Comparison of ENCODE assay signal across 18 cellular contexts in genomic region chr10:11547111-11547625, GRCh38.
DNase-seq lines count a peak whose midpoint lies in the region; FAIRE-seq and TF ChIP-seq lines count a peak whose summit lies in the region.
"Had no signal": no experiment of that assay in that cellular context is flagged by ENCODE, and none has a peak within 500 bp of the region (broad histone marks: within the 10 kb centered on the region; RNA-seq: fewer than 3 reads in every experiment).

No MANE protein-coding gene starts in this region.

- no peak overlapping the region for H2BK120ac ChIP-seq in mesenchymal stem cell (ENCODE audit: low read depth, low read length)

- peaks cover 16% of the 10 kb centered on the region for H3K79me1 ChIP-seq in mesenchymal stem cell (replicated peaks; ENCODE audit: low read length, poor library complexity, severe bottlenecking)

- no peak overlapping the region for H3K9ac ChIP-seq in mesenchymal stem cell (ENCODE audit: low read length)
- H3K9ac ChIP-seq: SK-N-SH had no signal

- no peak overlapping the region for H2BK5ac ChIP-seq in mesenchymal stem cell (ENCODE audit: low read depth, low read length, poor library complexity, severe bottlenecking)

- H2BK12ac ChIP-seq in mesenchymal stem cell (ENCODE audit: low read length in 2 of 2): peak overlapping the region; percentile 54 to 97

- H3K9me3 ChIP-seq in mesenchymal stem cell (ENCODE audit: control insufficient read depth, low read length): no peaks in the 10 kb centered on the region
- H3K9me3 ChIP-seq: colonic mucosa, gastroesophageal sphincter, SK-N-SH had no signal

- 88% methylated on average over 9 of the region's 9 CpGs for WGBS in mesenchymal stem cell

- H3K4me2 ChIP-seq in mesenchymal stem cell (ENCODE audit: low read length, poor library complexity, severe bottlenecking): no peak overlapping the region
- H3K4me2 ChIP-seq: SK-N-SH had no signal

- no peak overlapping the region for H4K91ac ChIP-seq in mesenchymal stem cell (ENCODE audit: low read length)

- no peak overlapping the region for H2BK15ac ChIP-seq in mesenchymal stem cell (ENCODE audit: low read depth, poor library complexity, severe bottlenecking)

- DNase-seq in D721Med (ENCODE audit: insufficient read length, low spot score) (no peak), LNCaP clone FGC (ENCODE audit: low read depth) (peak; percentile 33), dermis blood vessel endothelial cell (peak; percentile 68), mesenchymal stem cell (peak; percentile 44), NK-92 (lab: John Stamatoyannopoulos, UW; ENCODE audit: unreplicated experiment) (no peak), RKO (ENCODE audit: low spot score) (no peak), GM12891 (ENCODE audit: insufficient read length, low spot score) (no peak), cortex of kidney (lab: John Stamatoyannopoulos, UW) (no peak)
- DNase-seq: activated naive CD8-positive, alpha-beta T cell treated with anti-CD3 and anti-CD28 coated beads, Interleukin-2, amount 50 U/mL, for 24 hours; C1 segment of cervical spinal cord; colonic mucosa; naive B cell; NCI-H1105; NCI-H526 treated with DMSO at 0.1 percent for 48 hours; retina; SK-N-SH; WERI-Rb-1 had no signal

- H3K27ac ChIP-seq in mesenchymal stem cell (ENCODE audit: low read length, poor library complexity, severe bottlenecking): no peak overlapping the region
- H3K27ac ChIP-seq: colonic mucosa, gastroesophageal sphincter, WERI-Rb-1 had no signal

- TF ChIP-seq CTCF in D721Med (IDR thresholded peaks at IDR 0.05; ENCODE audit: insufficient read depth, missing control alignments): no peak
- TF ChIP-seq CTCF in LNCaP clone FGC (IDR thresholded peaks at IDR 0.05; ENCODE audit: control insufficient read depth, extremely low read depth, insufficient read depth): 0 out of 2 replicates have a peak, but pooled peaks have one; percentile 7

- H4K8ac ChIP-seq in mesenchymal stem cell (ENCODE audit: low read length): no peak overlapping the region

- no peak overlapping the region for H3K23ac ChIP-seq in mesenchymal stem cell (ENCODE audit: low read length in 2 of 2)

- H3K4me1 ChIP-seq in mesenchymal stem cell (ENCODE audit: control insufficient read depth, insufficient read depth, low read depth, low read length): peaks cover 3% of the 10 kb centered on the region
- H3K4me1 ChIP-seq: colonic mucosa had no signal

- H3K14ac ChIP-seq in mesenchymal stem cell (ENCODE audit: low read length in 2 of 2): no peak overlapping the region

- no peak overlapping the region for H2AK5ac ChIP-seq in mesenchymal stem cell (ENCODE audit: low read length, severe bottlenecking)

- H3K4me3 ChIP-seq in LNCaP clone FGC (ENCODE audit: low read depth, low read length) (no peak overlapping the region), mesenchymal stem cell (ENCODE audit: insufficient read depth in 1 of 2, low read depth in 1 of 2, low read length in 2 of 2) (no peak overlapping the region)
- H3K4me3 ChIP-seq: colonic mucosa, gastroesophageal sphincter had no signal

- no peaks in the 10 kb centered on the region for H3K36me3 ChIP-seq in mesenchymal stem cell (ENCODE audit: control insufficient read depth in 1 of 2, insufficient read depth in 2 of 2, low read depth in 1 of 2, low read length in 2 of 2)
- H3K36me3 ChIP-seq: colonic mucosa, gastroesophageal sphincter, WERI-Rb-1 had no signal

- peak overlapping the region in 1 of 2 experiments; percentile 70 for H3K18ac ChIP-seq in mesenchymal stem cell (ENCODE audit: low read depth in 1 of 2, low read length in 2 of 2)

- H3K27me3 ChIP-seq in mesenchymal stem cell (ENCODE audit: control insufficient read depth in 1 of 2, insufficient read depth in 1 of 2, low read length in 2 of 2): no peaks in the 10 kb centered on the region
- H3K27me3 ChIP-seq: colonic mucosa, gastroesophageal sphincter had no signal

- FAIRE-seq in D721Med (lab: Jason Lieb, UNC) (peak; percentile 11), GM12891 (lab: Jason Lieb, UNC) (no peak)

- TF ChIP-seq POLR2A in GM12891 (IDR thresholded peaks at IDR 0.05; ENCODE audit: low read depth, low read length): no peak

- no peak overlapping the region for H2AFZ ChIP-seq in mesenchymal stem cell (ENCODE audit: low read depth, low read length)

- peak overlapping the region in 1 of 2 experiments; percentile 69 for H3K4ac ChIP-seq in mesenchymal stem cell (ENCODE audit: low read depth in 1 of 2, low read length in 2 of 2)

TF ChIP-seq in GM12891, 5 proteins besides CTCF, POLR2A, EP300 and RAD21:
- TF ChIP-seq POU2F2 (IDR thresholded peaks at IDR 0.05; ENCODE audit: low read depth, low read length) (no peak), POLR2AphosphoS5 (IDR thresholded peaks at IDR 0.05; ENCODE audit: low read depth, low read length) (no peak)

Comparison
In these comparisons a context has a peak if more than half of its experiments do, and no peak if none do; other contexts are left out.
1. DNase-seq: peak in LNCaP clone FGC (single experiment), dermis blood vessel endothelial cell (single experiment) and mesenchymal stem cell (single experiment); none in D721Med (single experiment), NK-92 (single experiment), RKO (single experiment), GM12891 (single experiment) and cortex of kidney (single experiment).